Comparison of ENCODE assay signal across 9 cellular contexts in genomic region chr9:14030350-14030823, GRCh38.
DNase-seq lines count a peak whose midpoint lies in the region; ATAC-seq and TF ChIP-seq lines count a peak whose summit lies in the region.
"Had no signal": no experiment of that assay in that cellular context is flagged by ENCODE, and none has a peak within 500 bp of the region (broad histone marks: within the 10 kb centered on the region; RNA-seq: fewer than 3 reads in every experiment).

No MANE protein-coding gene starts in this region.

- no peaks in the 10 kb centered on the region for H3K36me3 ChIP-seq in muscle layer of colon (ENCODE audit: insufficient read depth, low read length)
- H3K36me3 ChIP-seq: SJSA1 had no signal

- peak; percentile 3 for DNase-seq in AG04449 (ENCODE audit: low read depth, low spot score)
- peak; percentile 23 for DNase-seq in NCI-H146 treated with DMSO at 0.1 percent for 48 hours (lab: John Stamatoyannopoulos, UW; ENCODE audit: unreplicated experiment)
- DNase-seq in choroid plexus epithelial cell (ENCODE audit: low read depth) = peak; percentile 96
- DNase-seq in activated naive CD4-positive, alpha-beta T cell (lab: John Stamatoyannopoulos, UW) = no peak
- DNase-seq in cerebellum (ENCODE audit: low spot score) = no peak
- no peak for DNase-seq in activated CD8-positive, alpha-beta memory T cell treated with anti-CD3 and anti-CD28 coated beads, Interleukin-2, amount 50 U/mL, for 4 hours

- TF ChIP-seq CTCF in AG04449 (IDR thresholded peaks at IDR 0.05; ENCODE audit: insufficient read depth, low read length, missing control alignments) (no peak), choroid plexus epithelial cell (conservative IDR thresholded peaks at IDR 0.05; ENCODE audit: low read depth, low read length) (no peak)

- CTCF ChIA-PET in AG04449 (lab: Yijun Ruan, JAX) = no interaction called here

- peaks cover 16% of the 10 kb centered on the region for H3K4me1 ChIP-seq in muscle layer of colon (ENCODE audit: insufficient read depth, low read length)
- H3K4me1 ChIP-seq: SJSA1 had no signal

- H3K27ac ChIP-seq in muscle layer of colon (ENCODE audit: low read depth, low read length) = peak overlapping the region; percentile 86
- H3K27ac ChIP-seq: SJSA1 had no signal

- no peak for ATAC-seq in GM19455 (IDR thresholded peaks at IDR 0.05; ENCODE audit: unreplicated experiment)

- H3K27me3 ChIP-seq in muscle layer of colon (ENCODE audit: control insufficient read depth in 1 of 2, insufficient read depth in 2 of 2, low read length in 2 of 2) = no peaks in the 10 kb centered on the region
- H3K27me3 ChIP-seq: SJSA1 had no signal

- H3K4me3 ChIP-seq in AG04449 (ENCODE audit: low read depth, low read length) (peak overlapping the region; percentile 41), choroid plexus epithelial cell (ENCODE audit: low read depth, low read length) (peak overlapping the region; percentile 45), muscle layer of colon (ENCODE audit: low read depth in 1 of 2, low read length in 2 of 2) (peak overlapping the region in 1 of 2 donors; percentile 52)
- H3K4me3 ChIP-seq: SJSA1 had no signal

- POLR2A ChIA-PET in AG04449 (lab: Yijun Ruan, JAX) = no interaction called here

- H3K9ac ChIP-seq in muscle layer of colon (ENCODE audit: low read length) = peak overlapping the region; percentile 4

- no peaks in the 10 kb centered on the region for H3K9me3 ChIP-seq in muscle layer of colon (ENCODE audit: low read length)
- H3K9me3 ChIP-seq: SJSA1 had no signal

Comparison
In these comparisons a context has a peak if more than half of its experiments do, and no peak if none do; other contexts are left out.
1. DNase-seq: peak in AG04449 (single experiment), NCI-H146 treated with DMSO at 0.1 percent for 48 hours (single experiment) and choroid plexus epithelial cell (single experiment); none in activated naive CD4-positive, alpha-beta T cell (0 of 4), cerebellum (single experiment) and activated CD8-positive, alpha-beta memory T cell treated with anti-CD3 and anti-CD28 coated beads, Interleukin-2, amount 50 U/mL, for 4 hours (single experiment).